In the genomic region with DNA sequence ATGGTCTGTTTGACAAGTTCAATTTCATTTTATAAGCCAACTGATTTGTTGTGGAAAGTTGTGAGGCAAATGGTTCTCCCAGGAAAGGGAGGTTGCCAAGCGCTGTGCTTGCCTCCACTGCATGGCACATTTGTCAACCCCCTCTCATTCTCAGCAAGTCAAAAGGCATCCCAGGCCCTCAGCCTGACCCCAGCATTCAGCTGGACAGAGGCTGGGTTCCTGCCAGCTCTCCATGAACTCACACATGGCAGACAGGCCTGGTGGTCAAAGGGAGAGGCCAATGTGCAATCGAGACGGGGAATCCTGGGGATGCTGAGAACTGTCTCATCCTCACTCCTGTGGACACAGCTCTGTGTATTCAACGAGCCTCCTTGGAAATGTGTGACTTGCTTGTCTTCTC, we compare ENCODE assay signal across 15 cellular contexts.
DNase-seq lines count a peak whose midpoint lies in the region; ATAC-seq and TF ChIP-seq lines count a peak whose summit lies in the region.
"Had no signal": no experiment of that assay in that cellular context is flagged by ENCODE, and none has a peak within 500 bp of the region (broad histone marks: within the 10 kb centered on the region; RNA-seq: fewer than 3 reads in every experiment).

No MANE protein-coding gene starts in this region.

- H3K36me3 Mint-ChIP-seq in type B pancreatic cell: no peaks in the 10 kb centered on the region

- peaks cover 27% of the 10 kb centered on the region for H3K27me3 Mint-ChIP-seq in type B pancreatic cell
- H3K27me3 Mint-ChIP-seq: B cell had no signal

- H3K27ac Mint-ChIP-seq in type B pancreatic cell: no peak overlapping the region
- H3K27ac Mint-ChIP-seq: B cell; CD4-positive, alpha-beta T cell; GM23338 had no signal

- TF ChIP-seq CTCF in choroid plexus epithelial cell (conservative IDR thresholded peaks at IDR 0.05; ENCODE audit: low read depth, low read length) (no peak), type B pancreatic cell (conservative IDR thresholded peaks at IDR 0.05) (no peak)

- no peaks in the 10 kb centered on the region for H3K9me3 Mint-ChIP-seq in type B pancreatic cell
- H3K9me3 Mint-ChIP-seq: GM23338 had no signal

- no peak overlapping the region for H3K4me3 Mint-ChIP-seq in type B pancreatic cell
- H3K4me3 Mint-ChIP-seq: B cell; CD4-positive, alpha-beta T cell; GM23338 had no signal

- no peak overlapping the region for H3K4me3 ChIP-seq in choroid plexus epithelial cell (ENCODE audit: low read depth, low read length)
- H3K4me3 ChIP-seq: GM23338 had no signal

- ATAC-seq in GM19351 (IDR thresholded peaks at IDR 0.05; ENCODE audit: unreplicated experiment): no peak
- ATAC-seq: GM23338 had no signal

- H3K4me1 Mint-ChIP-seq in type B pancreatic cell (ENCODE audit: unreplicated experiment): no peaks in the 10 kb centered on the region
- H3K4me1 Mint-ChIP-seq: B cell, GM23338 had no signal

- DNase-seq in LHCN-M2 (ENCODE audit: low read depth) (peak; percentile 13), choroid plexus epithelial cell (ENCODE audit: low read depth) (peak; percentile 6), myocyte (ENCODE audit: low read depth) (peak; percentile 56), cerebellar cortex (ENCODE audit: low spot score) (no peak), NCI-H2081 treated with DMSO at 0.1 percent for 48 hours (lab: John Stamatoyannopoulos, UW) (no peak), type B pancreatic cell (ENCODE audit: extremely low spot score, unreplicated experiment) (no peak)
- DNase-seq: ACHN; Calu3; CD4-positive, alpha-beta T cell; DMS 273 treated with DMSO at 0.1 percent for 48 hours; H7; IMR-90 had no signal

Comparison
In these comparisons a context has a peak if more than half of its experiments do, and no peak if none do; other contexts are left out.
1. DNase-seq: peak in LHCN-M2 (single experiment), choroid plexus epithelial cell (single experiment) and myocyte (single experiment); none in cerebellar cortex (single experiment), NCI-H2081 treated with DMSO at 0.1 percent for 48 hours (single experiment) and type B pancreatic cell (single experiment).